In genomic region chr6:79574636-79575035, GRCh38 we compare ENCODE assay signal across 1 cellular context.
TF ChIP-seq lines count a peak whose summit lies in the region.

No MANE protein-coding gene starts in this region.

TF ChIP-seq in IMR-90, 13 proteins besides CTCF, POLR2A, EP300 and RAD21:
- no peak for TF ChIP-seq ELK1 (IDR thresholded peaks at IDR 0.05; ENCODE audit: borderline replicate concordance, low read depth, low read length)
- peak; percentile 29; the same call in 1 of the 2 replicates for TF ChIP-seq FOS (IDR thresholded peaks at IDR 0.05; ENCODE audit: low read depth, low read length)
TF ChIP-seq in IMR-90: peak in this region for 1.
